In the genomic region with DNA sequence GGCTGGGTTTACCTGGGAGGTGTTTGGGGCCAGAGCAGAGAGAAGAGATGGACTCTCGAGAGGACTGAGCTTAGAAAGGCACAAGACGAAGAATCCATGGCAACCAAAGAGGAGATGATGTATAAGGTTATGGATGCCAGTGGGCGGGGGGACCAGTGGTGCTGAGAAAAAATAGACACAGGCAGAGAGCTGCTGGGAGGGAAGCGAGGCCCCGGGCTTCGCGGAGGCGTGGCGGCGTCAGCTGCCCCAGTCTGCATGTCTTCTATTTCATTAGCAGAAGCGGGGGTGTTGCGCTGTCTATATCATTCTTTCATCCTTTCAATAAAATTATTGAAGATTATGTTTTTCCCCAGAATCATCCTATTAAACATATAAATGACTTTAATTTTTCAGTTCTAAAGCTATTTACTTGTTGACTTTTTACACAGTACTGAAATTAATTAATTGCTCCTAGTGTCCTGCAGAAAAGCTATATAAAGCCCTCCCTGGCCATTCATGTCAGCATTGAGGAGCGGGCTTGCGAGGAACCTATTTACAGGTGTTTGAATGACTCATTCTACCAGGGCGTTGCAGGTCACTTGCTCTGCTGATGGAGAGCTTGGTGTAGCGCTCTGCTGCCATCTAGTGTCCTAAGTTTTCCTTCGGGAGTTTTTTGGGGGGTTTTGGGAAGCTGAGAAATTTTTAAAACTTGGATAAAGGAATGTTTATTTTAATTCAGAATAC, we compare ENCODE assay signal across 8 cellular contexts. TPM values are rescaled to one million over a fixed set of nuclear protein-coding genes. Genes with fewer than 3 reads are reported as not detected.
DNase-seq lines count a peak whose midpoint lies in the region; ATAC-seq and TF ChIP-seq lines count a peak whose summit lies in the region.

No MANE protein-coding gene starts in this region.

- no peak for TF ChIP-seq POLR2A in gastrocnemius medialis (IDR thresholded peaks at IDR 0.05)

- no peaks in the 10 kb centered on the region for H3K4me1 ChIP-seq in CD4-positive, alpha-beta memory T cell (ENCODE audit: insufficient read depth, low read length)
- H3K4me1 ChIP-seq in gastrocnemius medialis: peaks cover 22 to 23% of the 10 kb centered on the region in 2 donors

- H3K36me3 Mint-ChIP-seq in CD4-positive, alpha-beta memory T cell: peaks cover 7 to 21% of the 10 kb centered on the region in 2 donors

- no peaks in the 10 kb centered on the region for H3K36me3 ChIP-seq in CD4-positive, alpha-beta memory T cell (ENCODE audit: insufficient read depth, low read length)
- peaks cover 0 to 17% of the 10 kb centered on the region in 2 donors for H3K36me3 ChIP-seq in gastrocnemius medialis

- no peaks in the 10 kb centered on the region for H3K27me3 Mint-ChIP-seq in CD4-positive, alpha-beta memory T cell

- in situ Hi-C loops in gastrocnemius medialis (cut with MboI; ENCODE audit: low sequenced_read_pairs in 4 of 4): loop anchor here in 3 of 4 donors (5.0 to 25.0 kb wide), 3 partner anchors 66 to 156 kb away; no protein-coding TSS in a partner anchor

- no peak overlapping the region for H3K4me3 ChIP-seq in CD4-positive, alpha-beta memory T cell (ENCODE audit: low read length in 2 of 2)
- no peak overlapping the region for H3K4me3 ChIP-seq in gastrocnemius medialis

- DNase-seq in CD4-positive, alpha-beta memory T cell: peak; percentile 48 to 72 (median 54)
- DNase-seq in LoVo (ENCODE audit: low spot score) (peak; percentile 84), SKM-1 treated with dmso at 0.1 percent for 144 hours (lab: John Stamatoyannopoulos, UW; ENCODE audit: unreplicated experiment) (peak; percentile 11), amniotic epithelial cell (ENCODE audit: low read depth) (peak; percentile 58), left ventricle myocardium superior (peak; percentile 41), gastrocnemius medialis (peak; percentile 72 to 77)

- no peak overlapping the region for H3K4me3 Mint-ChIP-seq in CD4-positive, alpha-beta memory T cell

- H3K27ac Mint-ChIP-seq in CD4-positive, alpha-beta memory T cell: peak overlapping the region in 1 of 7 donors; percentile 57

- POLR2A ChIA-PET in CD4-positive, alpha-beta memory T cell (lab: Charles Lee; ENCODE audit: partially characterized antibody): interaction anchor here (0.7 to 1.3 kb wide), 2 partner anchors 22 to 146 kb away, joined by 3 to 4 read pairs; no protein-coding TSS in a partner anchor

- H3K9me3 Mint-ChIP-seq in CD4-positive, alpha-beta memory T cell: no peaks in the 10 kb centered on the region

- peak; percentile 79 for ATAC-seq in GM19395 (IDR thresholded peaks at IDR 0.05; ENCODE audit: unreplicated experiment)
- ATAC-seq in left ventricle myocardium superior: peak; percentile 72
- ATAC-seq in gastrocnemius medialis: peak; percentile 92 to 97
- no peak for ATAC-seq in HG03432 (IDR thresholded peaks at IDR 0.05; ENCODE audit: unreplicated experiment)

- no peaks in the 10 kb centered on the region for H3K27me3 ChIP-seq in CD4-positive, alpha-beta memory T cell (ENCODE audit: insufficient read depth, low read length)
- H3K27me3 ChIP-seq in gastrocnemius medialis: no peaks in the 10 kb centered on the region

- H3K27ac ChIP-seq in CD4-positive, alpha-beta memory T cell (ENCODE audit: low read depth, low read length): no peak overlapping the region
- H3K27ac ChIP-seq in gastrocnemius medialis: peak overlapping the region; percentile 5 to 90 (median 79)

- H3K4me1 Mint-ChIP-seq in CD4-positive, alpha-beta memory T cell: peaks cover 4 to 11% (median 9%) of the 10 kb centered on the region in 4 donors

- H3K9me3 ChIP-seq in CD4-positive, alpha-beta memory T cell (ENCODE audit: control insufficient read depth in 1 of 2, low read length in 2 of 2): no peaks in the 10 kb centered on the region
- no peaks in the 10 kb centered on the region for H3K9me3 ChIP-seq in gastrocnemius medialis

- peak; percentile 77 to 94 (median 81) for TF ChIP-seq CTCF in gastrocnemius medialis (IDR thresholded peaks at IDR 0.05 in 4 of 5, conservative IDR thresholded peaks at IDR 0.05 in 1 of 5)

- CTCF ChIA-PET in CD4-positive, alpha-beta memory T cell (lab: Charles Lee; ENCODE audit: partially characterized antibody): interaction anchor here (0.6 to 14.2 kb wide), 37 partner anchors 9 to 233 kb away, joined by 3 to 331 read pairs (median 6); a partner anchor contains a TSS

- intact Hi-C loops in CD4-positive, alpha-beta memory T cell (cut with micrococcal nuclease): loop anchor here (1.0 to 5.0 kb wide), 3 partner anchors 62 to 201 kb away; a partner anchor contains a TSS
- intact Hi-C loops in left ventricle myocardium superior (cut with micrococcal nuclease): loop anchor here (5.0 kb wide), 1 partner anchor 61 kb away; a partner anchor contains a TSS
- intact Hi-C loops in gastrocnemius medialis (cut with DNase I; ENCODE audit: low total_unique reads): loop anchor here (1.0 to 2.0 kb wide), 2 partner anchors 62 to 84 kb away; a partner anchor contains a TSS

RNA-seq across cellular contexts. Expression of a gene that starts 42.9 kb away (rescaled TPM):
- total RNA-seq in CD4-positive, alpha-beta memory T cell: not detected
- polyA plus RNA-seq in CD4-positive, alpha-beta memory T cell: not detected
- total RNA-seq in left ventricle myocardium superior: not detected
- total RNA-seq in gastrocnemius medialis: 1 to 10 TPM in 3 of 4 donors, not detected in 1; 1.6 to 2.1 (median 1.8) TPM

Comparison
In these comparisons a context has a peak if more than half of its experiments do, and no peak if none do; other contexts are left out.
1. DNase-seq: peak in every context shown above with its lines; median percentile 84 in LoVo; 74 in gastrocnemius medialis; 58 in amniotic epithelial cell; 54 in CD4-positive, alpha-beta memory T cell; 41 in left ventricle myocardium superior; 11 in SKM-1 treated with dmso at 0.1 percent for 144 hours.